Comparison of ENCODE assay signal across 8 cellular contexts in the genomic region with DNA sequence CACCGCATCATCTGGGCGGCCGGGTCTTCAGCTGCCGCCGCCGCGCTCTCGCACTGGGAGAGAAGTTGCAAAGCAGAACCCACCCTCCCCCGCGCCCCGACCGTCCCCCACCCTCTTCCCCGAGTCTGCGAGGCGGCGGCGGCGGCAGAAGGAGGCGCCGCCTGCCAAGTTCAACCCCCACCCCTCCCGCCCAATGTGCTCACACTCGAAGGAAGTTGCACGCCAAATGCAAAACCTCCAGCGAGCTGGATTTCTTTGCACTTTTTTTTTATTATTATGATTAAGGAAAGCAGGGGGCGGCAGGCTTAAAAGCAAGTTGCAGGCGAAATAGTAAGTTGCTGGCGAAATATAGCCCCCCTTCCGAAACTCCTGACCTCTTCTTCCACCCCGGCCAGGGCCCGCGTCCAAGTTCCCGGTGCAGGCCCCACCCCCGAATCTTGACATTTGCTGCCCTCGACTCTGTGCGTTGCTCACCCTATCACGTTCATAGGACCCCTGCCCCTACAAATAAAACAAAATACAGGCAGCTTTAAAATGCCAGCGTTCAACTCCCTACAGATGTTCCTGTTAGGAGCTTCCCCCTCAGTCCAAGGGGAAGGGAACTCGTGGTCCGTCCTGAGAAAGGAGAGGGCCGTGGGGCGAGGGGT. TPM values are rescaled to one million over a fixed set of nuclear protein-coding genes. Genes with fewer than 3 reads are reported as not detected.
A peak's percentile ranks its signal among the peaks of the same experiment; 100 is the strongest.
DNase-seq lines count a peak whose midpoint lies in the region; ATAC-seq, FAIRE-seq and TF ChIP-seq lines count a peak whose summit lies in the region.

No MANE protein-coding gene starts in this region.

- no peak overlapping the region for H2BK120ac ChIP-seq in H1 (replicated peaks; ENCODE audit: low read depth, low read length)
- H2BK120ac ChIP-seq in mesendoderm (ENCODE audit: low read depth, low read length): no peak overlapping the region

- FAIRE-seq in H1 (lab: Jason Lieb, UNC): no peak

- no peak overlapping the region for H3K4ac ChIP-seq in H1 (replicated peaks; ENCODE audit: insufficient read length, low read depth, low read length)
- H3K4ac ChIP-seq in mesendoderm (ENCODE audit: low read depth, low read length): peak overlapping the region; percentile 38

- H2BK15ac ChIP-seq in H1 (ENCODE audit: low read length) (no peak overlapping the region), mesendoderm (replicated peaks; ENCODE audit: low read depth) (no peak overlapping the region)

- no peak overlapping the region; a peak in 2 of 7 replicates for H3K9ac ChIP-seq in H1 (replicated peaks in 1 of 4; ENCODE audit: extremely low read depth in 1 of 4, low read depth in 3 of 4, low read length in 3 of 4)
- peak overlapping the region; percentile 76 for H3K9ac ChIP-seq in mesendoderm (ENCODE audit: low read length)

- no peaks in the 10 kb centered on the region for H3K36me3 ChIP-seq in H1 (ENCODE audit: control insufficient read depth in 2 of 4, insufficient read depth in 4 of 4, low read length in 3 of 4)
- no peaks in the 10 kb centered on the region for H3K36me3 ChIP-seq in mesendoderm (ENCODE audit: control insufficient read depth, insufficient read depth, low read length)

- H2AFZ ChIP-seq in H1 (ENCODE audit: low read length): peak overlapping the region; percentile 82; the same call in 1 of the 2 replicates

- no peak overlapping the region for H2AK5ac ChIP-seq in H1 (ENCODE audit: low read depth, low read length)
- H2AK5ac ChIP-seq in mesendoderm (ENCODE audit: low read length): no peak overlapping the region

- ATAC-seq in GM18868 (IDR thresholded peaks at IDR 0.05; ENCODE audit: unreplicated experiment) (peak; percentile 23), HG03108 (IDR thresholded peaks at IDR 0.05; ENCODE audit: unreplicated experiment) (peak; percentile 16)

- H4K8ac ChIP-seq in H1 (ENCODE audit: extremely low read depth, insufficient read depth, low read length) (no peak overlapping the region; the same call in 1 of the 2 replicates), mesendoderm (ENCODE audit: low read depth, low read length) (no peak overlapping the region)

- H4K91ac ChIP-seq in H1 (replicated peaks; ENCODE audit: insufficient read length, low read length): no peak overlapping the region

- no peak for TF ChIP-seq EP300 in H1 (IDR thresholded peaks at IDR 0.05; ENCODE audit: borderline replicate concordance in 1 of 2, low read depth in 2 of 2, low read length in 2 of 2)

- peak overlapping the region; percentile 80 for H3K4me3 ChIP-seq in AG04449 (ENCODE audit: low read depth, low read length)
- peak overlapping the region; percentile 76 to 81 (median 78) for H3K4me3 ChIP-seq in H1 (ENCODE audit: extremely low read depth in 1 of 4, insufficient read depth in 2 of 4, low read depth in 3 of 4, low read length in 4 of 4)
- peak overlapping the region; percentile 61 for H3K4me3 ChIP-seq in mesendoderm (ENCODE audit: low read length)

- CTCF ChIA-PET in AG04449 (lab: Yijun Ruan, JAX) (interaction anchor here (0.6 to 2.7 kb wide), 28 partner anchors 9 to 779 kb away, joined by 3 to 30 read pairs (median 3); no protein-coding TSS in a partner anchor), H1 (lab: Charles Lee; ENCODE audit: partially characterized antibody) (interaction anchor here (0.6 to 2.5 kb wide), 15 partner anchors 9 to 420 kb away, joined by 3 to 10 read pairs (median 3); no protein-coding TSS in a partner anchor)

- POLR2A ChIA-PET in AG04449 (lab: Yijun Ruan, JAX): interaction anchor here (0.6 to 1.5 kb wide), 9 partner anchors 132 to 485 kb away, joined by 3 to 8 read pairs (median 4); no protein-coding TSS in a partner anchor
- POLR2A ChIA-PET in H1 (lab: Charles Lee; ENCODE audit: partially characterized antibody): no interaction called here

- H2BK5ac ChIP-seq in H1 (ENCODE audit: low read depth, low read length): no peak overlapping the region
- no peak overlapping the region for H2BK5ac ChIP-seq in mesendoderm (ENCODE audit: low read length)

- no peak for TF ChIP-seq RAD21 in H1 (IDR thresholded peaks at IDR 0.05 in 1 of 2, conservative IDR thresholded peaks at IDR 0.05 in 1 of 2; ENCODE audit: low read depth in 2 of 2, low read length in 2 of 2)

- 0% methylated on average over 17 of the region's 41 CpGs; no CpG with 5 or more reads in 1 of the 2 experiments for WGBS in H1 (ENCODE audit: extremely low coverage in 1 of 2, insufficient coverage in 1 of 2, insufficient read length in 1 of 2, insufficient replicate concordance in 2 of 2, low coverage in 1 of 2, low lambda C conversion rate in 2 of 2, missing lambda C conversion rate in 1 of 2), 2 experiments
- WGBS in mesendoderm (ENCODE audit: extremely low coverage, insufficient coverage, low lambda C conversion rate): no CpG with 5 or more reads among the region's 41 CpGs

- H3K27me3 ChIP-seq in H1 (replicated peaks in 1 of 4; ENCODE audit: control insufficient read depth in 3 of 4, extremely low read depth in 1 of 4, insufficient read depth in 3 of 4, low read length in 3 of 4) (peaks cover 5 to 27% (median 12%) of the 10 kb centered on the region in 4 experiments; a peak in 6 of 7 replicates), mesendoderm (ENCODE audit: insufficient read depth, low read length, poor library complexity) (no peaks in the 10 kb centered on the region)

- peak; percentile 75 for DNase-seq in AG04449 (ENCODE audit: low read depth, low spot score)
- DNase-seq in NCI-H774 (lab: John Stamatoyannopoulos, UW): peak; percentile 45
- peak; percentile 26 to 30 (median 29) for DNase-seq in activated CD8-positive, alpha-beta memory T cell treated with anti-CD3 and anti-CD28 coated beads for 48 hours (ENCODE audit: low read depth in 2 of 3, low spot score in 2 of 3)
- DNase-seq in H1 (ENCODE audit: low read depth in 1 of 2, low spot score in 2 of 2): peak in 1 of 2 experiments; percentile 70
- DNase-seq in mesendoderm: peak; percentile 87
- peak; percentile 20 for DNase-seq in stimulated activated CD8-positive, alpha-beta memory T cell treated with anti-CD3 and anti-CD28 coated beads, Interleukin-12 subunit alpha, Interleukin-12 subunit beta, amount 100 ng/mL, for 24 hours (ENCODE audit: extremely low read depth)

- no peak overlapping the region for H2BK12ac ChIP-seq in H1 (ENCODE audit: low read depth, low read length)

- H3K4me2 ChIP-seq in H1 (ENCODE audit: insufficient read depth in 1 of 2, low read depth in 2 of 2, low read length in 2 of 2) (peak overlapping the region; percentile 86 to 98), mesendoderm (ENCODE audit: low read length) (peak overlapping the region; percentile 74)

- TF ChIP-seq CTCF in AG04449 (IDR thresholded peaks at IDR 0.05; ENCODE audit: insufficient read depth, low read length, missing control alignments) (no peak), H1 (IDR thresholded peaks at IDR 0.05; ENCODE audit: control extremely low read depth in 1 of 3, insufficient read depth in 1 of 3, low read depth in 1 of 3, low read length in 3 of 3) (no peak)

- H3K79me1 ChIP-seq in H1 (ENCODE audit: low read depth, low read length) (no peaks in the 10 kb centered on the region), mesendoderm (ENCODE audit: low read length) (peaks cover 4% of the 10 kb centered on the region)

- H4K20me1 ChIP-seq in H1 (replicated peaks in 1 of 2; ENCODE audit: control insufficient read depth in 1 of 2, insufficient read depth in 2 of 2, low read length in 2 of 2): no peaks in the 10 kb centered on the region

- H3K4me1 ChIP-seq in H1 (replicated peaks in 1 of 4; ENCODE audit: control insufficient read depth in 3 of 4, insufficient read depth in 4 of 4, low read length in 3 of 4): peaks cover 0 to 11% (median 3%) of the 10 kb centered on the region in 4 experiments; a peak in 4 of 7 replicates
- H3K4me1 ChIP-seq in mesendoderm (ENCODE audit: control insufficient read depth, low read depth, low read length): peaks cover 8% of the 10 kb centered on the region

- H3K27ac ChIP-seq in H1 (ENCODE audit: low read depth, low read length) (no peak overlapping the region), mesendoderm (ENCODE audit: low read depth, low read length) (peak overlapping the region; percentile 51)

- no peak overlapping the region for H2BK20ac ChIP-seq in H1 (ENCODE audit: low read length)

- TF ChIP-seq POLR2A in H1 (IDR thresholded peaks at IDR 0.05; ENCODE audit: control extremely low read depth in 1 of 2, low read depth in 2 of 2, low read length in 2 of 2): no peak

- peaks cover 14% of the 10 kb centered on the region for H3K23me2 ChIP-seq in H1 (ENCODE audit: low read depth, low read length)

- H4K5ac ChIP-seq in H1 (ENCODE audit: insufficient read length, low read depth, low read length): no peak overlapping the region
- no peak overlapping the region for H4K5ac ChIP-seq in mesendoderm (ENCODE audit: low read length)

- peak overlapping the region; percentile 19; the same call in 1 of the 2 replicates for H3K18ac ChIP-seq in H1 (ENCODE audit: extremely low read depth, low read length)
- H3K18ac ChIP-seq in mesendoderm (ENCODE audit: low read length): peak overlapping the region; percentile 79

- H3K79me2 ChIP-seq in H1 (ENCODE audit: control insufficient read depth in 1 of 2, insufficient read depth in 2 of 2, low read length in 2 of 2) (no peaks in the 10 kb centered on the region), mesendoderm (ENCODE audit: control insufficient read depth, insufficient read depth, low read length) (peaks cover 2% of the 10 kb centered on the region)

- H3K14ac ChIP-seq in H1 (ENCODE audit: insufficient read length): no peak overlapping the region

- no peaks in the 10 kb centered on the region for H3K9me3 ChIP-seq in H1 (ENCODE audit: insufficient read depth in 2 of 2, low read depth in 1 of 2, low read length in 1 of 2)

- H3K56ac ChIP-seq in H1 (replicated peaks; ENCODE audit: insufficient read length, low read depth, low read length) (no peak overlapping the region), mesendoderm (ENCODE audit: low read length) (peak overlapping the region; percentile 84)

- H3K23ac ChIP-seq in H1 (ENCODE audit: insufficient read length): no peak overlapping the region
- H3K23ac ChIP-seq in mesendoderm (ENCODE audit: low read length): peak overlapping the region; percentile 59

TF ChIP-seq in H1, 55 proteins besides CTCF, POLR2A, EP300 and RAD21 (continues in another document):
- TF ChIP-seq KDM1A (IDR thresholded peaks at IDR 0.05; ENCODE audit: borderline replicate concordance, low read length) (no peak), CTBP2 (IDR thresholded peaks at IDR 0.05; ENCODE audit: borderline replicate concordance, insufficient read depth, insufficient read length, low read length) (no peak), BCL11A (IDR thresholded peaks at IDR 0.05; ENCODE audit: low read depth in 2 of 2, low read length in 2 of 2) (no peak)

RNA-seq across cellular contexts. Expression of gene NR3C1, which starts 1.1 kb away (rescaled TPM):
- 5.4 and 7.7 TPM in 2 replicates for total RNA-seq in H1 (2021; fragmentation: NEBNext Ultra II Directional; extraction: Animal tissue kit (Norgen Biotek cat#: 25700))
- polyA plus RNA-seq in H1 (2011; rRNA removed): 0.61 and 1.7 TPM in 2 replicates
- 1.5 TPM for polyA plus RNA-seq in H1 (2011; cell fraction: cytosol; rRNA removed)
- polyA plus RNA-seq in H1 (2011; cell fraction: nucleus; rRNA removed): 1.2 TPM
- 2.1 to 4.9 TPM (median 3.4 TPM) in 4 replicates for polyA plus RNA-seq in H1 (2012, experiment 1 of 2)
- 0.41 TPM for polyA plus RNA-seq in H1 (2012, experiment 2 of 2)
- 5.9 TPM for polyA plus RNA-seq in H1 (2013, experiment 1 of 2)
- polyA plus RNA-seq in H1 (2013, experiment 2 of 2): 5.2 TPM
- 5.4 and 10.8 TPM in 2 replicates for polyA minus RNA-seq in H1 (2011; rRNA and poly(A)+ RNA removed)
- 2.7 TPM for polyA minus RNA-seq in H1 (2011; cell fraction: cytosol; rRNA and poly(A)+ RNA removed)
- 7.5 TPM for polyA minus RNA-seq in H1 (2011; cell fraction: nucleus; rRNA and poly(A)+ RNA removed)
- 12.1 TPM for polyA plus RNA-seq in mesendoderm (2013, experiment 1 of 2)
- 11.5 TPM for polyA plus RNA-seq in mesendoderm (2013, experiment 2 of 2)
